In the genomic region with DNA sequence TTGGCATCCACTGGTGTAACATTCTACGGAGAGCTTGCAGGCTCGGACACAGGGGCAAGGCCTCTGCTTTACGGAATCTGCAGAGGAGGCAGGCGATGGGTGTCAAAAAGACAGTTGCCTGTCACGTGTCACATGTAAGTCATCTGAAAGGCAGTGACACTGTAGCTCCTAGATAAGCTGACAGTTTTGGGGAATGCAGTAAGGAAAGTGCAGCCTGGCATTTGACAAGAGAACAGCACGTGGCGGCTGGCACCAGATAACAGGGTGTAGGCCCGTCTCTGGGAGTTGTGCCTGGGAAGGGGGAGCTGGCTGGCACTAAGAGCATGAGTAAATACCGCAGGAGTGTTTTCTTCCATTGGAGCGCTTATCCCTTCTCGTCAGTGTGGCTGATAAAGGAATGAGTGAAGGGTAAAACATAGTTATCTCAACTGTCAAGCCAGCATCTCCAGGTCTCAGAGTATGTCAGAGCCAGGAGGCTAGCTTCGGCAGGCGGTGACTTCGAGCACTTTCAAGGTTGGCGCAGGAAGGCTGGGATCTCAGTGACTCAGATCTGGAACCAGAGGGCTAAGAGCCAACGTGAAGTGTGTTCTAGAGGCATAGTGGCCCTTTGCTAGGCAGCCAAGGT, we compare ENCODE assay signal across 22 cellular contexts. TPM values are rescaled to one million over a fixed set of nuclear protein-coding genes. Genes with fewer than 3 reads are reported as not detected.
A peak's percentile ranks its signal among the peaks of the same experiment; 100 is the strongest.
DNase-seq lines count a peak whose midpoint lies in the region; ATAC-seq, FAIRE-seq and TF ChIP-seq lines count a peak whose summit lies in the region.
"Had no signal": no experiment of that assay in that cellular context is flagged by ENCODE, and none has a peak within 500 bp of the region (broad histone marks: within the 10 kb centered on the region; RNA-seq: fewer than 3 reads in every experiment).

No MANE protein-coding gene starts in this region.

- H3K4me3 ChIP-seq in pancreas: no peak overlapping the region
- H3K4me3 ChIP-seq: A549, SJSA1 had no signal

- H3K36me3 ChIP-seq in pancreas: peaks cover 0 to 5% (median 5%) of the 10 kb centered on the region in 3 donors
- H3K36me3 ChIP-seq: SJSA1 had no signal

- intact Hi-C loops in left ventricle myocardium superior (cut with micrococcal nuclease): no loop called here
- intact Hi-C loops in pancreas (cut with DNase I): no loop called here

- peaks cover 28% of the 10 kb centered on the region for H3K36me3 Mint-ChIP-seq in mesothelial cell of epicardium

- H3K27me3 ChIP-seq in pancreas: no peaks in the 10 kb centered on the region
- H3K27me3 ChIP-seq: SJSA1 had no signal

- no peak overlapping the region for H3K4me3 Mint-ChIP-seq in mesothelial cell of epicardium

- H3K9me3 ChIP-seq in pancreas: no peaks in the 10 kb centered on the region
- H3K9me3 ChIP-seq: A549, SJSA1 had no signal

- H3K4me1 ChIP-seq in pancreas: no peaks in the 10 kb centered on the region
- H3K4me1 ChIP-seq: A549, SJSA1 had no signal

- no peaks in the 10 kb centered on the region for H3K27me3 Mint-ChIP-seq in mesothelial cell of epicardium (ENCODE audit: low read depth)

- H3K27ac ChIP-seq in pancreas: no peak overlapping the region
- H3K27ac ChIP-seq: A549, SJSA1 had no signal

- H3K4me1 Mint-ChIP-seq in mesothelial cell of epicardium: no peaks in the 10 kb centered on the region

- ATAC-seq in left ventricle myocardium superior: peak; percentile 91
- peak; percentile 75 to 91 (median 83) for ATAC-seq in pancreas
- ATAC-seq in GM19467 (IDR thresholded peaks at IDR 0.05; ENCODE audit: unreplicated experiment): no peak
- ATAC-seq in GM18502 (IDR thresholded peaks at IDR 0.05; ENCODE audit: poor library complexity, unreplicated experiment): no peak
- ATAC-seq: A549 had no signal

- no peak for FAIRE-seq in pancreas (lab: Jason Lieb, UNC)
- FAIRE-seq: A549, GM12891, H1 had no signal

- no peak overlapping the region for H3K27ac Mint-ChIP-seq in mesothelial cell of epicardium

- peak; percentile 81 for DNase-seq in OCI-M1 (lab: John Stamatoyannopoulos, UW)
- peak; percentile 86 to 93 for DNase-seq in erythroblast (lab: John Stamatoyannopoulos, UW)
- peak; percentile 63 for DNase-seq in left ventricle myocardium superior
- peak in 4 of 6 donors; percentile 18 to 49 (median 37) for DNase-seq in pancreas
- no peak for DNase-seq in NCI-H748 (lab: John Stamatoyannopoulos, UW; ENCODE audit: unreplicated experiment)
- DNase-seq in mesothelial cell of epicardium (ENCODE audit: low spot score in 2 of 2, unreplicated experiment in 2 of 2): no peak
- DNase-seq: C1 segment of cervical spinal cord; DND-41; GF-D8; Karpas-422; MM.1S; NCI-H1105; NCI-H1694 treated with DMSO at 0.1 percent for 48 hours; NCI-H526 treated with DMSO at 0.1 percent for 48 hours; NK-92 treated with Interleukin-12 subunit alpha and Interleukin-12 subunit beta, amount 100 ng/mL, for 24 hours; RPMI8226 had no signal

- H3K9me3 Mint-ChIP-seq in mesothelial cell of epicardium: no peaks in the 10 kb centered on the region

- 48 to 58% methylated on average over 16 of the region's 16 CpGs for WGBS in pancreas, 2 donors

- TF ChIP-seq CTCF in pancreas (IDR thresholded peaks at IDR 0.05) (no peak), mesothelial cell of epicardium (IDR thresholded peaks at IDR 0.05; ENCODE audit: unreplicated experiment) (no peak)

- TF ChIP-seq POLR2A in erythroblast (IDR thresholded peaks at IDR 0.05; ENCODE audit: low read length): no peak

RNA-seq across cellular contexts. Expression of gene ADCK1, which starts 26.1 kb away (rescaled TPM):
- total RNA-seq in left ventricle myocardium superior (11.0 TPM), pancreas (1 to 10 TPM; 2.9 to 6.9 (median 4.1) TPM), mesothelial cell of epicardium (13.2 to 13.3 TPM (median 13.2 TPM) in 3 replicates)
- polyA plus RNA-seq in pancreas: 1 to 10 TPM; 9.7 to 9.9 TPM

Comparison
In these comparisons a context has a peak if more than half of its experiments do, and no peak if none do; other contexts are left out.
1. DNase-seq: peak in OCI-M1 (single experiment), erythroblast (2 of 2), left ventricle myocardium superior (single experiment) and pancreas (4 of 6); none in NCI-H748 (single experiment) and mesothelial cell of epicardium (0 of 2).
2. ATAC-seq: peak in left ventricle myocardium superior (single experiment) and pancreas (4 of 4); none in GM19467 (single experiment) and GM18502 (single experiment).